In the genomic region with DNA sequence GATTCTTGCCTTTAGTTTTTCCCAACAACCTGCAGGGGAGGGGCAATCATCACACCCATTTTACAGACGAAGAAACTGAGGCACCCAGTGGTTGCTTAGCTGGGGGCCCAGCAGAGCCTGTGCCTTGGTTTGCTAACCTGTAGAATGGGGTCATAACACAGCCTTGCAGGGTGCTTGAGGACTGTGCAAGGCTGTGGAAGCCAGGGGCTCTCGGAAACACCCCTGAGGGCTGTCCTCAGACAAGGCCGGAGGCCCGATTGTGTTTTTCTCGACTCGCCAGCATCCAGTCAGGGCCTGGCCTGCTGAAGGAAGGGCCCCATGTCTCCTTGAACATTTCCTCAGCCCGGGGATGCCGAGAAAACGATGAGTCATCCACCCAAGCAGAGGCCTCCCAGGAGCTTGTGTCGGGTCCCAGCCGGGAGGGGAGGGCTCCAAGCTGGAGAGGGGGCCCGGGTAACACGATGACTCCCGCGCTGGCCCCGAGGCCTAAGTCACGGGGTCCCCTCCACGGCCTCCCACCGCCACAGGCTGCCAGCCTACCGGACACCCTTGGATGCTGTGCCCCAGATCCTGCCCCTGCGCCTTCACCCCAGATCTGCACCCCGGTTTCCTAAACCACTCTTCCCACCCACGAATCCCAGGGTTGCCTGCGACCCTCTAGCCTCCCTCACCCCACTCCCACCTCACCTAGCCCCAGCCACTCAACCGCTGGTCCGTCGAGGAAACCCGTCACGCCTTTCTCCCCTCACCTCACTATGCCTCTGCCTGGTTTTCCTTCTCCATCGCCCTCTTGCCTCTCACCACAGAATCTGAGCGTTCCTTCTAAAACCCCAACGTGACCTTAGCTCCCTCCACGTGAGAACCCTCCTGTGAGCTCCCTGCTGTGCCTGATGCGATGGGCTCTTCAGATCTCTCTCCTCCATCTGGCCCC, we compare ENCODE assay signal across 8 cellular contexts. TPM values are rescaled to one million over a fixed set of nuclear protein-coding genes. Genes with fewer than 3 reads are reported as not detected.
DNase-seq lines count a peak whose midpoint lies in the region; ATAC-seq and TF ChIP-seq lines count a peak whose summit lies in the region.
"Had no signal": no experiment of that assay in that cellular context is flagged by ENCODE, and none has a peak within 500 bp of the region (broad histone marks: within the 10 kb centered on the region; RNA-seq: fewer than 3 reads in every experiment).

No MANE protein-coding gene starts in this region.

- no peaks in the 10 kb centered on the region for H3K36me3 Mint-ChIP-seq in central memory CD8-positive, alpha-beta T cell (ENCODE audit: insufficient read depth)
- H3K36me3 Mint-ChIP-seq: T-cell had no signal

- CTCF ChIA-PET in HEK293 (lab: Yijun Ruan, JAX) = interaction anchor here (0.5 to 2.8 kb wide), 3 partner anchors 78 to 256 kb away, joined by 3 to 10 read pairs (median 4); no protein-coding TSS in a partner anchor

- H3K4me3 ChIP-seq in HEK293 (ENCODE audit: low read depth, low read length) = no peak overlapping the region
- H3K4me3 ChIP-seq in SJCRH30 = no peak overlapping the region
- H3K4me3 ChIP-seq in stomach = no peak overlapping the region

- TF ChIP-seq CTCF in HEK293 (tag by site-specific recombination; IDR thresholded peaks at IDR 0.05) = no peak
- TF ChIP-seq CTCF in stomach (IDR thresholded peaks at IDR 0.05) = no peak

- H3K4me1 ChIP-seq in HEK293 (ENCODE audit: control insufficient read depth, insufficient read depth, low read length) (no peaks in the 10 kb centered on the region; the same call in 1 of the 2 replicates), SJCRH30 (no peaks in the 10 kb centered on the region), stomach (peaks cover 0 to 19% (median 8%) of the 10 kb centered on the region in 4 donors)

- TF ChIP-seq POLR2A in stomach (IDR thresholded peaks at IDR 0.05) = no peak

- no peak overlapping the region for H3K4me3 Mint-ChIP-seq in central memory CD8-positive, alpha-beta T cell

- ATAC-seq in central memory CD8-positive, alpha-beta T cell (replicated peaks; ENCODE audit: extremely low read depth, poor library complexity, severe bottlenecking) = no peak
- no peak for ATAC-seq in GM18867 (IDR thresholded peaks at IDR 0.05; ENCODE audit: unreplicated experiment)

- no peaks in the 10 kb centered on the region for H3K36me3 ChIP-seq in HEK293 (ENCODE audit: control insufficient read depth in 2 of 2, insufficient read depth in 1 of 2, low read length in 2 of 2)
- no peaks in the 10 kb centered on the region for H3K36me3 ChIP-seq in SJCRH30
- H3K36me3 ChIP-seq in stomach = no peaks in the 10 kb centered on the region

- no peaks in the 10 kb centered on the region for H3K27me3 Mint-ChIP-seq in central memory CD8-positive, alpha-beta T cell
- H3K27me3 Mint-ChIP-seq: T-cell had no signal

- H3K27me3 ChIP-seq in SJCRH30 = peaks cover 79% of the 10 kb centered on the region
- H3K27me3 ChIP-seq in stomach = no peaks in the 10 kb centered on the region

- intact Hi-C loops in stomach (cut with DNase I; ENCODE audit: low total_unique reads) = no loop called here

- no peak for TF ChIP-seq EP300 in stomach (IDR thresholded peaks at IDR 0.05)

- no peak overlapping the region for H3K27ac ChIP-seq in HEK293 (ENCODE audit: extremely low read depth, low read depth, low read length)
- H3K27ac ChIP-seq in SJCRH30 = no peak overlapping the region
- no peak overlapping the region for H3K27ac ChIP-seq in stomach

- no peaks in the 10 kb centered on the region for H3K9me3 Mint-ChIP-seq in central memory CD8-positive, alpha-beta T cell
- H3K9me3 Mint-ChIP-seq: T-cell had no signal

- POLR2A ChIA-PET in HEK293 (lab: Yijun Ruan, JAX) = interaction anchor here (0.6 kb wide), 1 partner anchor 8 kb away, joined by 4 read pairs; no protein-coding TSS in a partner anchor

- peaks cover 44% of the 10 kb centered on the region for H3K4me1 Mint-ChIP-seq in central memory CD8-positive, alpha-beta T cell

- 37 to 64% (median 48%) methylated on average over 23 to 34 of the region's 34 CpGs for WGBS in stomach, 5 donors

- DNase-seq in SJCRH30 (peak; percentile 42 to 46), occipital lobe (lab: John Stamatoyannopoulos, UW) (peak; percentile 15), stomach (no peak), NCI-H187 treated with DMSO at 0.1 percent for 48 hours (lab: John Stamatoyannopoulos, UW) (no peak)
- no peak for DNase-seq in central memory CD8-positive, alpha-beta T cell (ENCODE audit: low spot score in 2 of 2)

- H3K27ac Mint-ChIP-seq in central memory CD8-positive, alpha-beta T cell (ENCODE audit: low read depth) = peak overlapping the region; percentile 77
- H3K27ac Mint-ChIP-seq: T-cell had no signal

- H3K9me3 ChIP-seq in HEK293 (ENCODE audit: control insufficient read depth, insufficient read depth, low read depth, low read length) (no peaks in the 10 kb centered on the region), SJCRH30 (replicated peaks) (no peaks in the 10 kb centered on the region), stomach (no peaks in the 10 kb centered on the region)

TF ChIP-seq in HEK293, 187 proteins besides CTCF, POLR2A, EP300 and RAD21 (continues in another document):
- peak; percentile 86 for TF ChIP-seq GLIS2 (tag by site-specific recombination; IDR thresholded peaks at IDR 0.05)
- TF ChIP-seq, protein P1, sequence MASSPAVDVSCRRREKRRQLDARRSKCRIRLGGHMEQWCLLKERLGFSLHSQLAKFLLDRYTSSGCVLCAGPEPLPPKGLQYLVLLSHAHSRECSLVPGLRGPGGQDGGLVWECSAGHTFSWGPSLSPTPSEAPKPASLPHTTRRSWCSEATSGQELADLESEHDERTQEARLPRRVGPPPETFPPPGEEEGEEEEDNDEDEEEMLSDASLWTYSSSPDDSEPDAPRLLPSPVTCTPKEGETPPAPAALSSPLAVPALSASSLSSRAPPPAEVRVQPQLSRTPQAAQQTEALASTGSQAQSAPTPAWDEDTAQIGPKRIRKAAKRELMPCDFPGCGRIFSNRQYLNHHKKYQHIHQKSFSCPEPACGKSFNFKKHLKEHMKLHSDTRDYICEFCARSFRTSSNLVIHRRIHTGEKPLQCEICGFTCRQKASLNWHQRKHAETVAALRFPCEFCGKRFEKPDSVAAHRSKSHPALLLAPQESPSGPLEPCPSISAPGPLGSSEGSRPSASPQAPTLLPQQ (tag by site-specific recombination; IDR thresholded peaks at IDR 0.05) = peak; percentile 69; the same call in 1 of the 2 replicates
- TF ChIP-seq, protein P2, sequence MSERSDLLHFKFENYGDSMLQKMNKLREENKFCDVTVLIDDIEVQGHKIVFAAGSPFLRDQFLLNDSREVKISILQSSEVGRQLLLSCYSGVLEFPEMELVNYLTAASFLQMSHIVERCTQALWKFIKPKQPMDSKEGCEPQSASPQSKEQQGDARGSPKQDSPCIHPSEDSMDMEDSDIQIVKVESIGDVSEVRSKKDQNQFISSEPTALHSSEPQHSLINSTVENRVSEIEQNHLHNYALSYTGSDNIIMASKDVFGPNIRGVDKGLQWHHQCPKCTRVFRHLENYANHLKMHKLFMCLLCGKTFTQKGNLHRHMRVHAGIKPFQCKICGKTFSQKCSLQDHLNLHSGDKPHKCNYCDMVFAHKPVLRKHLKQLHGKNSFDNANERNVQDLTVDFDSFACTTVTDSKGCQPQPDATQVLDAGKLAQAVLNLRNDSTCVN (tag by site-specific recombination; optimal IDR thresholded peaks at IDR 0.05) = peak; percentile 18
- TF ChIP-seq ZNF473 (tag by site-specific recombination; IDR thresholded peaks at IDR 0.05) = no peak
- TF ChIP-seq, protein P3, sequence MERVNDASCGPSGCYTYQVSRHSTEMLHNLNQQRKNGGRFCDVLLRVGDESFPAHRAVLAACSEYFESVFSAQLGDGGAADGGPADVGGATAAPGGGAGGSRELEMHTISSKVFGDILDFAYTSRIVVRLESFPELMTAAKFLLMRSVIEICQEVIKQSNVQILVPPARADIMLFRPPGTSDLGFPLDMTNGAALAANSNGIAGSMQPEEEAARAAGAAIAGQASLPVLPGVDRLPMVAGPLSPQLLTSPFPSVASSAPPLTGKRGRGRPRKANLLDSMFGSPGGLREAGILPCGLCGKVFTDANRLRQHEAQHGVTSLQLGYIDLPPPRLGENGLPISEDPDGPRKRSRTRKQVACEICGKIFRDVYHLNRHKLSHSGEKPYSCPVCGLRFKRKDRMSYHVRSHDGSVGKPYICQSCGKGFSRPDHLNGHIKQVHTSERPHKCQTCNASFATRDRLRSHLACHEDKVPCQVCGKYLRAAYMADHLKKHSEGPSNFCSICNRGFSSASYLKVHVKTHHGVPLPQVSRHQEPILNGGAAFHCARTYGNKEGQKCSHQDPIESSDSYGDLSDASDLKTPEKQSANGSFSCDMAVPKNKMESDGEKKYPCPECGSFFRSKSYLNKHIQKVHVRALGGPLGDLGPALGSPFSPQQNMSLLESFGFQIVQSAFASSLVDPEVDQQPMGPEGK (tag by site-specific recombination; IDR thresholded peaks at IDR 0.05) = peak; percentile 66
- 0 out of 2 replicates have a peak, but pooled peaks have one; percentile 18 for TF ChIP-seq ZSCAN23 (tag by site-specific recombination; IDR thresholded peaks at IDR 0.05)
- TF ChIP-seq, protein P4, sequence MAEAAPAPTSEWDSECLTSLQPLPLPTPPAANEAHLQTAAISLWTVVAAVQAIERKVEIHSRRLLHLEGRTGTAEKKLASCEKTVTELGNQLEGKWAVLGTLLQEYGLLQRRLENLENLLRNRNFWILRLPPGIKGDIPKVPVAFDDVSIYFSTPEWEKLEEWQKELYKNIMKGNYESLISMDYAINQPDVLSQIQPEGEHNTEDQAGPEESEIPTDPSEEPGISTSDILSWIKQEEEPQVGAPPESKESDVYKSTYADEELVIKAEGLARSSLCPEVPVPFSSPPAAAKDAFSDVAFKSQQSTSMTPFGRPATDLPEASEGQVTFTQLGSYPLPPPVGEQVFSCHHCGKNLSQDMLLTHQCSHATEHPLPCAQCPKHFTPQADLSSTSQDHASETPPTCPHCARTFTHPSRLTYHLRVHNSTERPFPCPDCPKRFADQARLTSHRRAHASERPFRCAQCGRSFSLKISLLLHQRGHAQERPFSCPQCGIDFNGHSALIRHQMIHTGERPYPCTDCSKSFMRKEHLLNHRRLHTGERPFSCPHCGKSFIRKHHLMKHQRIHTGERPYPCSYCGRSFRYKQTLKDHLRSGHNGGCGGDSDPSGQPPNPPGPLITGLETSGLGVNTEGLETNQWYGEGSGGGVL (tag by site-specific recombination; IDR thresholded peaks at IDR 0.05) = peak; percentile 74; the same call in 1 of the 2 replicates
- 0 out of 2 replicates have a peak, but pooled peaks have one; percentile 65 for TF ChIP-seq ZSCAN30 (tag by site-specific recombination; IDR thresholded peaks at IDR 0.05)
- TF ChIP-seq SETDB1 (IDR thresholded peaks at IDR 0.05; ENCODE audit: insufficient read length, low read length) = no peak

RNA-seq across cellular contexts. Expression of a gene that starts 10.6 kb away (rescaled TPM):
- total RNA-seq in SJCRH30 (2014; rRNA removed; shearing (Covaris generic)) = 2.4 and 2.5 TPM in 2 replicates
- total RNA-seq in occipital lobe = 12.2 TPM
- total RNA-seq in stomach = 10 to 100 TPM; 12.5 to 54.0 (median 29.0) TPM
- polyA plus RNA-seq in stomach = 1 to 10 TPM; 3.8 to 8.3 (median 7.6) TPM

Comparison
In these comparisons a context has a peak if more than half of its experiments do, and no peak if none do; other contexts are left out.
1. DNase-seq: peak in SJCRH30 (2 of 2) and occipital lobe (single experiment); none in central memory CD8-positive, alpha-beta T cell (0 of 2), stomach (single experiment) and NCI-H187 treated with DMSO at 0.1 percent for 48 hours (single experiment).